Comparison of ENCODE assay signal across 8 cellular contexts in the genomic region with DNA sequence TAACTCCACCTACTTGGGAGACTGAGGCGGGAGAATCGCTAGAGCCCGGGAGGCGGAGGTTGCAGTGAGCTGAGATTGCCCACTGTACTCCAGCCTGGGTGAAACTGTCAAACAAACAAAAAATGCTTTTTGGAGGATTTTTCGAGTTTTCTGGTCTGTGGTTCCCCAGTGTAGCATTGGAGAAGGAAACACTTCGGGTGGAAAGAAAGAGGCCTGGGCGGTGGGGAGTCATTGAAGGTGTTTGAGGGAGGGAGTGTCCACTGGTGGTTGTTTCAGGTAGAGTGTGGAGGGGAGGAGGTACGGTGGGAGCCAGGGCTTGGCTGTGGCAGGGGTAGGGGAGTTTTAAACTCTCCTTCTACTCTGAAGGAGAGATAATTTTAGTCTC. TPM values are rescaled to one million over a fixed set of nuclear protein-coding genes. Genes with fewer than 3 reads are reported as not detected.
DNase-seq lines count a peak whose midpoint lies in the region; ATAC-seq and TF ChIP-seq lines count a peak whose summit lies in the region.

No MANE protein-coding gene starts in this region.

- BruUV-seq in HCT116 (replicated peaks; lab: Mats Ljungman, UMichigan) = no TSS peak

- H3K36me3 ChIP-seq in HCT116 (ENCODE audit: control insufficient read depth in 1 of 2, insufficient read depth in 2 of 2, low read length in 2 of 2) = no peaks in the 10 kb centered on the region
- H3K36me3 ChIP-seq in hepatocyte (replicated peaks; ENCODE audit: insufficient read depth, low read depth) = no peaks in the 10 kb centered on the region

- RAD21 ChIA-PET in HCT116 (lab: Charles Lee; ENCODE audit: low non-redundant PET in 1 of 2, low total read pairs in 2 of 2, uncharacterized antibody in 2 of 2, unreplicated experiment in 2 of 2) = no interaction called here

- H3K79me2 ChIP-seq in HCT116 (ENCODE audit: insufficient read depth, low read length) = no peaks in the 10 kb centered on the region
- H3K79me2 ChIP-seq in hepatocyte = peaks cover 5% of the 10 kb centered on the region

- no peaks in the 10 kb centered on the region for H3K27me3 Mint-ChIP-seq in activated CD4-positive, alpha-beta memory T cell treated with anti-CD3 and anti-CD28 coated beads for 36 hours

- H4K20me1 ChIP-seq in HCT116 (ENCODE audit: insufficient read depth) (no peaks in the 10 kb centered on the region), hepatocyte (ENCODE audit: insufficient read depth, poor library complexity, severe bottlenecking) (peaks cover 2% of the 10 kb centered on the region)

- H3K9me3 ChIP-seq in HCT116 (ENCODE audit: control insufficient read depth in 1 of 2, insufficient read depth in 1 of 2, low read depth in 1 of 2, low read length in 2 of 2) (no peaks in the 10 kb centered on the region), hepatocyte (ENCODE audit: low read depth) (no peaks in the 10 kb centered on the region)

- no peak for TF ChIP-seq POLR2A in HCT116 (IDR thresholded peaks at IDR 0.05; ENCODE audit: borderline replicate concordance, extremely low read depth, insufficient read depth, insufficient read length)

- intact Hi-C loops in HCT116 (cut with micrococcal nuclease) = no loop called here
- intact Hi-C loops in activated CD4-positive, alpha-beta memory T cell treated with anti-CD3 and anti-CD28 coated beads for 36 hours (cut with micrococcal nuclease) = loop anchor here (2.0 kb wide), 1 partner anchor 43 kb away; no protein-coding TSS in a partner anchor

- H3K27ac ChIP-seq in HCT116 (ENCODE audit: low read depth, low read length) = peak overlapping the region; percentile 88
- peak overlapping the region; percentile 100 for H3K27ac ChIP-seq in hepatocyte
- peak overlapping the region in 20 of 21 experiments; percentile 91 to 100 (median 99) for H3K27ac ChIP-seq in skin epidermis

- peak overlapping the region; percentile 95 for H3K9ac ChIP-seq in HCT116 (ENCODE audit: low read length)

- H3K4me2 ChIP-seq in HCT116 (ENCODE audit: low read length) (peak overlapping the region; percentile 94), hepatocyte (peak overlapping the region; percentile 98)

- H3K4me3 ChIP-seq in HCT116 (replicated peaks in 1 of 2; ENCODE audit: low read depth in 1 of 2, low read length in 2 of 2) = peak overlapping the region; percentile 77 to 90
- peak overlapping the region; percentile 99 for H3K4me3 ChIP-seq in hepatocyte
- peak overlapping the region; percentile 56 to 100 (median 95) for H3K4me3 ChIP-seq in skin epidermis

- WGBS in hepatocyte (ENCODE audit: low lambda C conversion rate, missing lambda C conversion rate) = 28% methylated on average over 8 of the region's 8 CpGs

- no peak for TF ChIP-seq RAD21 in HCT116 (IDR thresholded peaks at IDR 0.05; ENCODE audit: low read depth)

- no peak for ATAC-seq in HCT116

- TF ChIP-seq CTCF in HCT116 (IDR thresholded peaks at IDR 0.05 in 2 of 3, conservative IDR thresholded peaks at IDR 0.05 in 1 of 3; ENCODE audit: borderline replicate concordance in 1 of 3, insufficient read depth in 1 of 3, low read depth in 2 of 3, low read length in 2 of 3) (no peak), hepatocyte (IDR thresholded peaks at IDR 0.05; ENCODE audit: poor library complexity) (no peak)

- H3K9me3 Mint-ChIP-seq in activated CD4-positive, alpha-beta memory T cell treated with anti-CD3 and anti-CD28 coated beads for 36 hours = no peaks in the 10 kb centered on the region

- peaks cover 34% of the 10 kb centered on the region for H3K36me3 Mint-ChIP-seq in activated CD4-positive, alpha-beta memory T cell treated with anti-CD3 and anti-CD28 coated beads for 36 hours

- H3K9me2 ChIP-seq in HCT116 (ENCODE audit: insufficient read depth) = no peaks in the 10 kb centered on the region
- H3K9me2 ChIP-seq in hepatocyte (replicated peaks; ENCODE audit: insufficient read depth) = no peaks in the 10 kb centered on the region

- CTCF ChIA-PET in HCT116 (lab: Charles Lee) (no interaction called here), HEK293T (lab: Yijun Ruan, JAX) (no interaction called here)
- CTCF ChIA-PET in activated CD4-positive, alpha-beta memory T cell treated with anti-CD3 and anti-CD28 coated beads for 36 hours (lab: Charles Lee) = no interaction called here

- POLR2A ChIA-PET in HCT116 (lab: Charles Lee) = no interaction called here
- POLR2A ChIA-PET in activated CD4-positive, alpha-beta memory T cell treated with anti-CD3 and anti-CD28 coated beads for 36 hours (lab: Charles Lee) = interaction anchor here (0.5 to 1.2 kb wide), 2 partner anchors 12 to 42 kb away, joined by 3 to 6 read pairs; a partner anchor contains a TSS
- POLR2A ChIA-PET in HEK293T (lab: Yijun Ruan, JAX) = interaction anchor here (1.1 to 2.4 kb wide), 3 partner anchors 9 to 268 kb away, joined by 3 to 6 read pairs (median 4); no protein-coding TSS in a partner anchor

- no peak for DNase-seq in HCT116 (ENCODE audit: low read depth, low spot score)
- DNase-seq in activated CD4-positive, alpha-beta memory T cell treated with anti-CD3 and anti-CD28 coated beads for 36 hours = no peak
- DNase-seq in hepatocyte (ENCODE audit: low spot score) = no peak
- no peak for DNase-seq in HEK293T (ENCODE audit: extremely low spot score)
- DNase-seq in central memory CD4-positive, alpha-beta T cell = no peak
- no peak for DNase-seq in stimulated activated CD4-positive, alpha-beta T cell treated with anti-CD3 and anti-CD28 coated beads, Interleukin-4, amount 100 ng/mL, for 1 hour
- no peak for DNase-seq in stimulated activated CD4-positive, alpha-beta T cell treated with anti-CD3 and anti-CD28 coated beads, Interleukin-1b, Interleukin-23, amount 100 ng/mL, for 48 hours

- H3K4me1 ChIP-seq in HCT116 (ENCODE audit: control insufficient read depth in 1 of 2, insufficient read depth in 2 of 2, low read length in 2 of 2) (peaks cover 26 to 44% of the 10 kb centered on the region in 2 experiments), hepatocyte (ENCODE audit: insufficient read depth) (peaks cover 27% of the 10 kb centered on the region)

- no peaks in the 10 kb centered on the region for H3K27me3 ChIP-seq in HCT116 (ENCODE audit: insufficient read depth, low read length)
- H3K27me3 ChIP-seq in hepatocyte = no peaks in the 10 kb centered on the region

- peak overlapping the region; percentile 82 for H3K4me3 Mint-ChIP-seq in activated CD4-positive, alpha-beta memory T cell treated with anti-CD3 and anti-CD28 coated beads for 36 hours

- H3K4me1 Mint-ChIP-seq in activated CD4-positive, alpha-beta memory T cell treated with anti-CD3 and anti-CD28 coated beads for 36 hours (ENCODE audit: low read depth) = peaks cover 53% of the 10 kb centered on the region

- H2AFZ ChIP-seq in HCT116 (ENCODE audit: low read depth, low read length, poor library complexity, severe bottlenecking) = no peak overlapping the region
- H2AFZ ChIP-seq in hepatocyte = no peak overlapping the region

- peak overlapping the region; percentile 91 for H3K27ac Mint-ChIP-seq in activated CD4-positive, alpha-beta memory T cell treated with anti-CD3 and anti-CD28 coated beads for 36 hours

TF ChIP-seq in HCT116, 20 proteins besides CTCF, POLR2A, EP300 and RAD21 (continues in another document):
- TF ChIP-seq, protein P1, sequence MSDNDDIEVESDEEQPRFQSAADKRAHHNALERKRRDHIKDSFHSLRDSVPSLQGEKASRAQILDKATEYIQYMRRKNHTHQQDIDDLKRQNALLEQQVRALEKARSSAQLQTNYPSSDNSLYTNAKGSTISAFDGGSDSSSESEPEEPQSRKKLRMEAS (IDR thresholded peaks at IDR 0.05) = no peak
- no peak for TF ChIP-seq EGR1 (IDR thresholded peaks at IDR 0.05; ENCODE audit: low read depth)
- TF ChIP-seq CBX3 (IDR thresholded peaks at IDR 0.05; ENCODE audit: low read depth) = no peak
- no peak for TF ChIP-seq ZNF274 (IDR thresholded peaks at IDR 0.05; ENCODE audit: low read depth, low read length)
- TF ChIP-seq, protein P2, sequence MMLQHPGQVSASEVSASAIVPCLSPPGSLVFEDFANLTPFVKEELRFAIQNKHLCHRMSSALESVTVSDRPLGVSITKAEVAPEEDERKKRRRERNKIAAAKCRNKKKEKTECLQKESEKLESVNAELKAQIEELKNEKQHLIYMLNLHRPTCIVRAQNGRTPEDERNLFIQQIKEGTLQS (IDR thresholded peaks at IDR 0.05) = no peak
- TF ChIP-seq ZFX (IDR thresholded peaks at IDR 0.05) = no peak

TF ChIP-seq in HEK293T, 16 proteins besides CTCF, POLR2A, EP300 and RAD21 (continues in another document):
- TF ChIP-seq LEF1 (IDR thresholded peaks at IDR 0.05; ENCODE audit: borderline replicate concordance) = no peak
- TF ChIP-seq SUZ12 (IDR thresholded peaks at IDR 0.05) = no peak
- no peak for TF ChIP-seq L3MBTL2 (conservative IDR thresholded peaks at IDR 0.05)
- TF ChIP-seq NFRKB (IDR thresholded peaks at IDR 0.05) = no peak
- no peak for TF ChIP-seq CTBP1 (IDR thresholded peaks at IDR 0.05; ENCODE audit: borderline replicate concordance)
- TF ChIP-seq, protein P3, sequence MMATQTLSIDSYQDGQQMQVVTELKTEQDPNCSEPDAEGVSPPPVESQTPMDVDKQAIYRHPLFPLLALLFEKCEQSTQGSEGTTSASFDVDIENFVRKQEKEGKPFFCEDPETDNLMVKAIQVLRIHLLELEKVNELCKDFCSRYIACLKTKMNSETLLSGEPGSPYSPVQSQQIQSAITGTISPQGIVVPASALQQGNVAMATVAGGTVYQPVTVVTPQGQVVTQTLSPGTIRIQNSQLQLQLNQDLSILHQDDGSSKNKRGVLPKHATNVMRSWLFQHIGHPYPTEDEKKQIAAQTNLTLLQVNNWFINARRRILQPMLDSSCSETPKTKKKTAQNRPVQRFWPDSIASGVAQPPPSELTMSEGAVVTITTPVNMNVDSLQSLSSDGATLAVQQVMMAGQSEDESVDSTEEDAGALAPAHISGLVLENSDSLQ (IDR thresholded peaks at IDR 0.05) = no peak
- TF ChIP-seq SP1 (IDR thresholded peaks at IDR 0.05) = no peak
- TF ChIP-seq HDGF (IDR thresholded peaks at IDR 0.05; ENCODE audit: borderline replicate concordance) = no peak
- no peak for TF ChIP-seq ARNT (IDR thresholded peaks at IDR 0.05)
- TF ChIP-seq ELF4 (IDR thresholded peaks at IDR 0.05) = no peak
- no peak for TF ChIP-seq FOXA1 (IDR thresholded peaks at IDR 0.05)
- TF ChIP-seq FOXM1 (IDR thresholded peaks at IDR 0.05; ENCODE audit: borderline replicate concordance) = no peak

RNA-seq across cellular contexts. Expression of a gene that starts 1.2 kb away (rescaled TPM):
- total RNA-seq in HCT116 (2021; ENCODE audit: unreplicated experiment) (44.5 TPM), hepatocyte (53.1 and 57.4 TPM in 2 replicates)
- polyA plus RNA-seq in HCT116 (2012) = 36.6 and 38.0 TPM in 2 replicates
- total RNA-seq in activated CD4-positive, alpha-beta memory T cell treated with anti-CD3 and anti-CD28 coated beads for 36 hours = 100 to 1,000 TPM; 421 to 440 TPM
- polyA plus RNA-seq in hepatocyte = 21.1 and 32.6 TPM in 2 replicates

RNA-seq across cellular contexts. Expression of a gene that starts 41.7 kb away (rescaled TPM):
- total RNA-seq in HCT116 (2021; ENCODE audit: unreplicated experiment) (17.7 TPM), hepatocyte (17.5 and 18.8 TPM in 2 replicates)
- 11.2 and 13.1 TPM in 2 replicates for polyA plus RNA-seq in HCT116 (2012)
- total RNA-seq in activated CD4-positive, alpha-beta memory T cell treated with anti-CD3 and anti-CD28 coated beads for 36 hours = 10 to 100 TPM; 10.1 to 10.6 TPM
- polyA plus RNA-seq in hepatocyte = 24.9 and 40.4 TPM in 2 replicates

RNA-seq across cellular contexts. Expression of a gene that starts 41.8 kb away (rescaled TPM):
- total RNA-seq in HCT116 (2021; ENCODE audit: unreplicated experiment) (34.4 TPM), hepatocyte (16.0 and 23.7 TPM in 2 replicates)
- polyA plus RNA-seq in HCT116 (2012) = 25.6 and 29.3 TPM in 2 replicates
- 10 to 100 TPM; 37.4 to 44.7 TPM for total RNA-seq in activated CD4-positive, alpha-beta memory T cell treated with anti-CD3 and anti-CD28 coated beads for 36 hours
- polyA plus RNA-seq in hepatocyte = 59.6 and 71.5 TPM in 2 replicates
